Comparison of ENCODE assay signal across 1 cellular context in the genomic region with DNA sequence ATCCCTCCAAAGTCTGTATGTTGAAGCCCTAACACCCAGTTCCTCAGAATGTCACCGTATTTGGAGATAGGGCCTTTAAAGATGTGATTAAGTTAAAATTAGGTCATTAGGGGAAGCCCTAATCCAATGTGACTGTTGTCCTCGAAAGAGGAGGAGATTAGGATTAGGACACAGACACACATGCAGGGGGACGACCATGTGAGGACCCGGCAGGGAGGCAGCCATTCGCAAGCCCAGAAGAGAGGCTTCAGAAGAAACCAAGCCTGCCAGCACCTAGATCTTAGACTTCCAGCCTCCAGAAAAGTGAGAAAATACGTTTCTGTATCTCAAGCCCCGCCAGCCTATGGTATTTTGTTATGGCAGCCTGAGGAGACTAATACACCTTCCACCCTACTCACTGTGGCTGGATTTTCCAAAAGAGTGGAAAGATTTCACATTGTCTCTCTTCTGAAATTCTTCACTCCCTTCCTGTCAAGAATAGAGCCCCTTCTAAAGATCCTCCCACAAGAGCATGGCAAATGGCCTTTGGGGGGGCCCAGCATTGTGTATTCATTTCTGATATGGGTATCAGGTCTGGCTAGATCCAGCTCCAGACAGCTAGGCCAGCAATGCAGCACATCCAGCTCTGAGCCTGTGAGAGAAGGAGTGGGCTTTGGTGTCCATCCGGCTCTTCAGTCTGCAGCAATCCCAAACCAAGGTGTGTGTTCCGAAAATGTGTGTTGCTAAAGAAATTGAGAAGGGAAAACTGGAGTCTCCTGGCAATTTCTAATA.
TF ChIP-seq lines count a peak whose summit lies in the region.

No MANE protein-coding gene starts in this region.

TF ChIP-seq in HepG2, 621 proteins besides CTCF, POLR2A, EP300 and RAD21:
- TF ChIP-seq, protein P1, sequence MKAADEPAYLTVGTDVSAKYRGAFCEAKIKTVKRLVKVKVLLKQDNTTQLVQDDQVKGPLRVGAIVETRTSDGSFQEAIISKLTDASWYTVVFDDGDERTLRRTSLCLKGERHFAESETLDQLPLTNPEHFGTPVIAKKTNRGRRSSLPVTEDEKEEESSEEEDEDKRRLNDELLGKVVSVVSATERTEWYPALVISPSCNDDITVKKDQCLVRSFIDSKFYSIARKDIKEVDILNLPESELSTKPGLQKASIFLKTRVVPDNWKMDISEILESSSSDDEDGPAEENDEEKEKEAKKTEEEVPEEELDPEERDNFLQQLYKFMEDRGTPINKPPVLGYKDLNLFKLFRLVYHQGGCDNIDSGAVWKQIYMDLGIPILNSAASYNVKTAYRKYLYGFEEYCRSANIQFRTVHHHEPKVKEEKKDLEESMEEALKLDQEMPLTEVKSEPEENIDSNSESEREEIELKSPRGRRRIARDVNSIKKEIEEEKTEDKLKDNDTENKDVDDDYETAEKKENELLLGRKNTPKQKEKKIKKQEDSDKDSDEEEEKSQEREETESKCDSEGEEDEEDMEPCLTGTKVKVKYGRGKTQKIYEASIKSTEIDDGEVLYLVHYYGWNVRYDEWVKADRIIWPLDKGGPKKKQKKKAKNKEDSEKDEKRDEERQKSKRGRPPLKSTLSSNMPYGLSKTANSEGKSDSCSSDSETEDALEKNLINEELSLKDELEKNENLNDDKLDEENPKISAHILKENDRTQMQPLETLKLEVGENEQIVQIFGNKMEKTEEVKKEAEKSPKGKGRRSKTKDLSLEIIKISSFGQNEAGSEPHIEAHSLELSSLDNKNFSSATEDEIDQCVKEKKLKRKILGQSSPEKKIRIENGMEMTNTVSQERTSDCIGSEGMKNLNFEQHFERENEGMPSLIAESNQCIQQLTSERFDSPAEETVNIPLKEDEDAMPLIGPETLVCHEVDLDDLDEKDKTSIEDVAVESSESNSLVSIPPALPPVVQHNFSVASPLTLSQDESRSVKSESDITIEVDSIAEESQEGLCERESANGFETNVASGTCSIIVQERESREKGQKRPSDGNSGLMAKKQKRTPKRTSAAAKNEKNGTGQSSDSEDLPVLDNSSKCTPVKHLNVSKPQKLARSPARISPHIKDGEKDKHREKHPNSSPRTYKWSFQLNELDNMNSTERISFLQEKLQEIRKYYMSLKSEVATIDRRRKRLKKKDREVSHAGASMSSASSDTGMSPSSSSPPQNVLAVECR (CRISPR knock-in tag; IDR thresholded peaks at IDR 0.05; ENCODE audit: borderline replicate concordance): peak; percentile 31; the same call in 1 of the 2 replicates
- TF ChIP-seq ZMYM3 (CRISPR knock-in tag; IDR thresholded peaks at IDR 0.05) (peak; percentile 63), ZNF12 (CRISPR knock-in tag; IDR thresholded peaks at IDR 0.05) (peak; percentile 79; the same call in 1 of the 2 replicates), GABPA (IDR thresholded peaks at IDR 0.05; ENCODE audit: low read depth, low read length) (no peak), GABPA (CRISPR knock-in tag; IDR thresholded peaks at IDR 0.05; ENCODE audit: low read depth) (no peak), ZNF329 (CRISPR knock-in tag; IDR thresholded peaks at IDR 0.05; ENCODE audit: low read depth) (peak; percentile 100)
